In the genomic region with DNA sequence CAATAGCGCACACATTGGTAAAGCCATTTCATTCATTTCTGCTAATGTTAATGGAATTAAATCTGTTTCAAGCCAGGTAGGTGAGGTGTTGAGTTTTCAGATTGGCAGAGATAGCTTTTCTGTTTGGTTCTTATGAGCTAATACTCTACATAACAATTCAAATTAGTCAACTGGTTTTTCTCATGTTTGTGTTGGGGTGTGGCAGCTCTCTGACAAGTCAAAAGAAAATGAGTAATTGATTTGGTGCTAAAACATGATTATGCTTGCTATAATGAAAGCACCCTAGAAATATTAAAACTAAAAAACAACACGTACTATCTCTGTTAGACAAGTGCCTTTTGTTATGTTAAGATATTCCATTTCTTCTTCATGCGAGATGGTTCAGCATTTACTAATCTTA, we compare ENCODE assay signal across 21 cellular contexts. TPM values are rescaled to one million over a fixed set of nuclear protein-coding genes. Genes with fewer than 3 reads are reported as not detected.
DNase-seq lines count a peak whose midpoint lies in the region; ATAC-seq, FAIRE-seq and TF ChIP-seq lines count a peak whose summit lies in the region.
"Had no signal": no experiment of that assay in that cellular context is flagged by ENCODE, and none has a peak within 500 bp of the region (broad histone marks: within the 10 kb centered on the region; RNA-seq: fewer than 3 reads in every experiment).

No MANE protein-coding gene starts in this region.

- TF ChIP-seq POLR2A in esophagus squamous epithelium (IDR thresholded peaks at IDR 0.05) = no peak

- no peaks in the 10 kb centered on the region for H3K27me3 ChIP-seq in RWPE2 (ENCODE audit: insufficient read depth, poor library complexity, severe bottlenecking)
- H3K27me3 ChIP-seq in bronchial epithelial cell (ENCODE audit: control insufficient read depth, insufficient read depth, low read length) = no peaks in the 10 kb centered on the region
- peaks cover 0 to 21% (median 0%) of the 10 kb centered on the region in 4 donors for H3K27me3 ChIP-seq in esophagus squamous epithelium

- peaks cover 7% of the 10 kb centered on the region for H3K36me3 Mint-ChIP-seq in type B pancreatic cell
- H3K36me3 Mint-ChIP-seq: CD4-positive, alpha-beta memory T cell had no signal

- peaks cover 15% of the 10 kb centered on the region for H3K4me1 Mint-ChIP-seq in type B pancreatic cell (ENCODE audit: unreplicated experiment)

- H3K4me3 Mint-ChIP-seq in type B pancreatic cell = no peak overlapping the region
- H3K4me3 Mint-ChIP-seq: CD4-positive, alpha-beta memory T cell; HFFc6 had no signal

- intact Hi-C loops in esophagus squamous epithelium (cut with DNase I) = no loop called here

- ATAC-seq in RWPE2 (ENCODE audit: low read depth) = peak; percentile 43
- ATAC-seq: A549 had no signal

- 44 to 69% methylated on average over 3 of the region's 3 CpGs for WGBS in esophagus squamous epithelium, 2 donors

- peak; percentile 28 for FAIRE-seq in bronchial epithelial cell (lab: Jason Lieb, UNC)
- FAIRE-seq: A549, D721Med, G401.6, GM12891 had no signal

- H3K27ac Mint-ChIP-seq in type B pancreatic cell = peak overlapping the region; percentile 17
- H3K27ac Mint-ChIP-seq: CD4-positive, alpha-beta memory T cell; HFFc6 had no signal

- no peaks in the 10 kb centered on the region for H3K9me3 ChIP-seq in RWPE2 (ENCODE audit: severe bottlenecking)
- no peaks in the 10 kb centered on the region for H3K9me3 ChIP-seq in esophagus squamous epithelium
- H3K9me3 ChIP-seq: A549, BE2C had no signal

- no peaks in the 10 kb centered on the region for H3K9me3 Mint-ChIP-seq in type B pancreatic cell
- H3K9me3 Mint-ChIP-seq: CD4-positive, alpha-beta memory T cell; HFFc6 had no signal

- in situ Hi-C loops in GM13976 (cut with MboI; ENCODE audit: low sequenced_read_pairs, unreplicated experiment) = no loop called here

- TF ChIP-seq CTCF in RWPE2 (IDR thresholded peaks at IDR 0.05; ENCODE audit: poor library complexity, severe bottlenecking) = no peak
- TF ChIP-seq CTCF in bronchial epithelial cell (IDR thresholded peaks at IDR 0.05; ENCODE audit: insufficient read depth, low read length, severe bottlenecking) = no peak
- no peak for TF ChIP-seq CTCF in esophagus squamous epithelium (IDR thresholded peaks at IDR 0.05)
- no peak for TF ChIP-seq CTCF in type B pancreatic cell (conservative IDR thresholded peaks at IDR 0.05)
- no peak for TF ChIP-seq CTCF in GM13976 (IDR thresholded peaks at IDR 0.05; ENCODE audit: borderline replicate concordance, control extremely low read depth, extremely low read depth, insufficient read depth, missing control alignments)

- H3K4me1 ChIP-seq in RWPE2 (ENCODE audit: insufficient read depth, poor library complexity, severe bottlenecking) (peaks cover 52% of the 10 kb centered on the region), esophagus squamous epithelium (peaks cover 17 to 56% (median 19%) of the 10 kb centered on the region in 3 donors)
- H3K4me1 ChIP-seq: A549, BE2C had no signal

- no peak overlapping the region for H3K4me3 ChIP-seq in RWPE2 (ENCODE audit: severe bottlenecking)
- no peak overlapping the region for H3K4me3 ChIP-seq in bronchial epithelial cell (ENCODE audit: low read depth, low read length)
- H3K4me3 ChIP-seq in esophagus squamous epithelium = no peak overlapping the region
- H3K4me3 ChIP-seq: A549 had no signal

- H3K27ac ChIP-seq in RWPE2 (ENCODE audit: poor library complexity, severe bottlenecking) (peak overlapping the region; percentile 94), esophagus squamous epithelium (peak overlapping the region; percentile 65 to 82 (median 75))
- H3K27ac ChIP-seq: A549, C4-2B had no signal

- H3K36me3 ChIP-seq in RWPE2 (ENCODE audit: low read depth) (0 out of 2 replicates have a peak, but pooled peaks cover 3% of the 10 kb centered on the region), bronchial epithelial cell (ENCODE audit: control insufficient read depth, insufficient read depth, low read length) (peaks cover 5% of the 10 kb centered on the region), esophagus squamous epithelium (no peaks in the 10 kb centered on the region)
- H3K36me3 ChIP-seq: BE2C had no signal

- peaks cover 14% of the 10 kb centered on the region for H3K27me3 Mint-ChIP-seq in type B pancreatic cell

- no peak for DNase-seq in RWPE2 (ENCODE audit: low spot score)
- peak; percentile 96 for DNase-seq in bronchial epithelial cell (ENCODE audit: low read depth)
- no peak for DNase-seq in esophagus squamous epithelium (lab: John Stamatoyannopoulos, UW)
- no peak for DNase-seq in type B pancreatic cell (ENCODE audit: extremely low spot score, unreplicated experiment)
- no peak for DNase-seq in activated CD8-positive, alpha-beta memory T cell treated with anti-CD3 and anti-CD28 coated beads, Interleukin-2, amount 50 U/mL, for 4 hours
- no peak for DNase-seq in epidermal melanocyte (ENCODE audit: insufficient read length, low spot score)
- no peak for DNase-seq in GM13976 (ENCODE audit: low spot score)
- DNase-seq: BE2C; CD4-positive, alpha-beta memory T cell; COR-L47; DMS153; DMS79 treated with DMSO at 0.1 percent for 48 hours; EL; HCEC 1CT; HFFc6 had no signal

RNA-seq across cellular contexts. Expression of a gene that starts 13.6 kb away (rescaled TPM):
- total RNA-seq in bronchial epithelial cell = 72.1 and 80.0 TPM in 2 replicates
- total RNA-seq in esophagus squamous epithelium = 10 to 100 TPM in 3 of 4 donors, 1 to 10 TPM in 1; 9.3 to 27.8 (median 21.3) TPM
- total RNA-seq in type B pancreatic cell (ENCODE audit: low replicate concordance) = 12.6 and 19.2 TPM in 2 replicates
- total RNA-seq: CD4-positive, alpha-beta memory T cell; H4 had no signal
